In the genomic region with DNA sequence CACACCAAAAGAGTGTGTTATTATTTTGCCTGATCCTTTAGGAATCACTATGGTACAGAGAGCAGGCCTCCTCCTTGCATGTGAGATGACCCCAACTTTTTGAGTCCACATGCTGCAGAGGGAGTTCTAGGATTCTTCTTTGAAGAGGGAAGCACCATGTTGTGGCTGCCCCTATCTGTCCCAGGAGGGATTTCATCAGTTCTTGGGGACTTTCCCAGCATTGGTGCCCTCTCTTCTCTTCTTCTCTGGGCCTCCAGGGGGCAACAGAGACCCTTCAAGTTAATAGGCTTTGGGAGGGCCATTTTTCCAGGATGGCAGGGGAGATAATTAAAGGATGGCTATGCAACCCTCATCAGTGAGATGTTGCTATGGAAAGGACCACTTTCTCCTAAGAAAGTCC, we compare ENCODE assay signal across 8 cellular contexts. TPM values are rescaled to one million over a fixed set of nuclear protein-coding genes. Genes with fewer than 3 reads are reported as not detected.
A peak's percentile ranks its signal among the peaks of the same experiment; 100 is the strongest.
DNase-seq lines count a peak whose midpoint lies in the region; ATAC-seq and TF ChIP-seq lines count a peak whose summit lies in the region.

No MANE protein-coding gene starts in this region.

- no peak overlapping the region for H3K14ac ChIP-seq in neuronal stem cell (ENCODE audit: low read length)

- DNase-seq in CD14-positive monocyte (ENCODE audit: low spot score), result no peak
- DNase-seq in NT2/D1 (ENCODE audit: low read depth, low spot score), result peak; percentile 63
- no peak for DNase-seq in fibroblast of villous mesenchyme (ENCODE audit: low read depth)
- DNase-seq in posterior cingulate gyrus, result no peak
- DNase-seq in medulla oblongata (ENCODE audit: extremely low spot score), result no peak
- no peak for DNase-seq in neuronal stem cell (ENCODE audit: low spot score)

- H3K4me1 Mint-ChIP-seq in CD14-positive monocyte, result no peaks in the 10 kb centered on the region

- no peak overlapping the region for H3K23ac ChIP-seq in neuronal stem cell (ENCODE audit: low read depth, low read length, poor library complexity)

- no peak overlapping the region for H3K9ac ChIP-seq in NT2/D1 (ENCODE audit: insufficient read length, low read depth)
- H3K9ac ChIP-seq in neuronal stem cell (ENCODE audit: low read depth, low read length, poor library complexity), result no peak overlapping the region

- no peak overlapping the region for H2AFZ ChIP-seq in neuronal stem cell (ENCODE audit: low read length)

- intact Hi-C loops in CD14-positive monocyte (cut with micrococcal nuclease), result no loop called here
- intact Hi-C loops in posterior cingulate gyrus (cut with DNase I), result no loop called here

- ATAC-seq in GM18508 (IDR thresholded peaks at IDR 0.05; ENCODE audit: insufficient read depth, unreplicated experiment) (peak; percentile 99), HG02840 (IDR thresholded peaks at IDR 0.05; ENCODE audit: low FRiP score, unreplicated experiment) (peak; percentile 89)

- H3K36me3 Mint-ChIP-seq in CD14-positive monocyte, result no peaks in the 10 kb centered on the region

- H3K4me3 Mint-ChIP-seq in CD14-positive monocyte, result no peak overlapping the region

- H3K4me3 ChIP-seq in NT2/D1 (ENCODE audit: insufficient read length, low read depth) (no peak overlapping the region), fibroblast of villous mesenchyme (ENCODE audit: low read depth, low read length) (no peak overlapping the region), neuronal stem cell (ENCODE audit: low read length in 2 of 2) (no peak overlapping the region)

- TF ChIP-seq CTCF in CD14-positive monocyte (IDR thresholded peaks at IDR 0.05) (peak; percentile 33), fibroblast of villous mesenchyme (IDR thresholded peaks at IDR 0.05; ENCODE audit: insufficient read depth, low read depth, low read length) (peak; percentile 51)

- H2BK120ac ChIP-seq in neuronal stem cell (ENCODE audit: low read depth, low read length), result no peak overlapping the region

- no peaks in the 10 kb centered on the region for H3K9me3 Mint-ChIP-seq in CD14-positive monocyte

- no peaks in the 10 kb centered on the region for H3K36me3 ChIP-seq in NT2/D1 (ENCODE audit: insufficient read depth, insufficient read length, low read length)
- H3K36me3 ChIP-seq in neuronal stem cell (replicated peaks in 1 of 2; ENCODE audit: control insufficient read depth in 2 of 2, insufficient read depth in 2 of 2, low read length in 2 of 2), result no peaks in the 10 kb centered on the region

- H2BK15ac ChIP-seq in neuronal stem cell (ENCODE audit: low read length), result no peak overlapping the region

- H3K27me3 ChIP-seq in NT2/D1 (ENCODE audit: insufficient read depth, insufficient read length), result no peaks in the 10 kb centered on the region
- no peaks in the 10 kb centered on the region for H3K27me3 ChIP-seq in neuronal stem cell (ENCODE audit: control insufficient read depth in 3 of 3, insufficient read depth in 3 of 3, low read depth in 1 of 3, low read length in 3 of 3)

- no peak overlapping the region for H2BK5ac ChIP-seq in neuronal stem cell (ENCODE audit: low read length)

- H3K27ac Mint-ChIP-seq in CD14-positive monocyte, result no peak overlapping the region

- no peak overlapping the region for H2BK12ac ChIP-seq in neuronal stem cell (ENCODE audit: low read length)

- no peak overlapping the region for H3K4me2 ChIP-seq in neuronal stem cell (ENCODE audit: insufficient read depth, low read length, poor library complexity, severe bottlenecking)

- no peak overlapping the region for H2AK5ac ChIP-seq in neuronal stem cell (ENCODE audit: low read depth, low read length)

- no peak overlapping the region for H4K91ac ChIP-seq in neuronal stem cell (ENCODE audit: low read depth, low read length, poor library complexity)

- H3K27ac ChIP-seq in neuronal stem cell (replicated peaks; ENCODE audit: low read length), result no peak overlapping the region

- H3K4me1 ChIP-seq in NT2/D1 (ENCODE audit: insufficient read depth, insufficient read length), result no peaks in the 10 kb centered on the region
- H3K4me1 ChIP-seq in neuronal stem cell (ENCODE audit: control insufficient read depth in 2 of 2, insufficient read depth in 1 of 2, low read depth in 1 of 2, low read length in 2 of 2), result no peaks in the 10 kb centered on the region

- peaks cover 2 to 7% (median 2%) of the 10 kb centered on the region in 3 donors for H3K27me3 Mint-ChIP-seq in CD14-positive monocyte (ENCODE audit: low read depth in 3 of 3)

- H3K9me3 ChIP-seq in NT2/D1 (ENCODE audit: insufficient read depth, low read length), result no peaks in the 10 kb centered on the region
- H3K9me3 ChIP-seq in neuronal stem cell (replicated peaks in 1 of 2; ENCODE audit: control insufficient read depth in 2 of 2, insufficient read depth in 1 of 2, low read depth in 1 of 2, low read length in 2 of 2), result no peaks in the 10 kb centered on the region

- no peaks in the 10 kb centered on the region for H3K79me1 ChIP-seq in neuronal stem cell (ENCODE audit: low read depth, low read length)

- no peak overlapping the region for H3K4ac ChIP-seq in neuronal stem cell (ENCODE audit: low read length)

- H4K8ac ChIP-seq in neuronal stem cell (ENCODE audit: low read depth, low read length), result no peak overlapping the region

- H3K18ac ChIP-seq in neuronal stem cell (ENCODE audit: low read length), result no peak overlapping the region

RNA-seq across cellular contexts. Expression of gene MMP1, which starts 3.6 kb away (rescaled TPM):
- not detected for polyA plus RNA-seq in CD14-positive monocyte
- 141 and 281 TPM in 2 replicates for total RNA-seq in fibroblast of villous mesenchyme
- not detected for polyA plus RNA-seq in neuronal stem cell (2013, experiment 1 of 2)
- not detected for polyA plus RNA-seq in neuronal stem cell (2013, experiment 2 of 2)

RNA-seq across cellular contexts. Expression of gene MMP10, which starts 14.0 kb away (rescaled TPM):
- polyA plus RNA-seq in CD14-positive monocyte, result not detected
- total RNA-seq in fibroblast of villous mesenchyme, result 0.86 and 28.0 TPM in 2 replicates
- not detected for polyA plus RNA-seq in neuronal stem cell (2013, experiment 1 of 2)
- not detected for polyA plus RNA-seq in neuronal stem cell (2013, experiment 2 of 2)

RNA-seq across cellular contexts. Expression of gene MMP3, which starts 49.0 kb away (rescaled TPM):
- not detected for polyA plus RNA-seq in CD14-positive monocyte
- total RNA-seq in fibroblast of villous mesenchyme, result 39.7 and 181 TPM in 2 replicates
- polyA plus RNA-seq in neuronal stem cell (2013, experiment 1 of 2), result not detected
- polyA plus RNA-seq in neuronal stem cell (2013, experiment 2 of 2), result not detected
